Comparison of ENCODE assay signal across 16 cellular contexts in the genomic region with DNA sequence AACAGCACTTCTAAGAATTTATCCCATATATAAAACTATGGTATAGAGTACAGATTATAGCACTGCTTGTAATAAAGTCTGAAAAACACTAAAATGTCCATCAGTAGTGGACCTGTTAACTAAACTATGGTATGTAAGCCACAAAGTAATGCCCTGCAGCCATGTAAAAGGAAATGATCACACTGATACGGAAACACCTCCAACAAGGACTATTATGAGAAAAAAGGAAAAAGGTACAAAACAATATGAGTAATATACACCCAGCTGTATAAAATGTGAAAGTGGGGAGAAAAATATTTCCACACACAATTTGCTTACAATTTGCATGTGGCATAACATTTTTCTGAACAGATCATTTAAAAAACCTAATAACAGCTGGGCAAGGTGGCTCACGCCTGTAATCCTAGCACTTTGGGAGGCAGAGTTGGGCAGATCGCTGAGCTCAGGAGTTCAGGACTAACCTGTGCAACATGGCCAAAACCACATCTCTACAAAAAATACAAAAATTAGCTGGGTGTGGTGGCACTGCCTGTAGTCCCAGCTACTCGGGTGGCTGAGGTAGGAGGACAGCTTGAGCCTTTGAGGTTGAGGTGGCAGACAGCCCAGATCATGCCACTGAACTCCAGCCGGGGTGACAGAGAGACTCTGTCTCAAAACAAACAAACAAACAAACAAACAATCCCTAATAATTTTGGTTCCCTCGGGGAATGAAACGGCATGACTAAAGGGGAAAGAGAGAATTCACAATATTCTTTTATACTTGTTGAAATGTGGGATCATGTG.
DNase-seq lines count a peak whose midpoint lies in the region; ATAC-seq and TF ChIP-seq lines count a peak whose summit lies in the region.
"Had no signal": no experiment of that assay in that cellular context is flagged by ENCODE, and none has a peak within 500 bp of the region (broad histone marks: within the 10 kb centered on the region; RNA-seq: fewer than 3 reads in every experiment).

No MANE protein-coding gene starts in this region.

- no peak for TF ChIP-seq CTCF in neural crest cell (conservative IDR thresholded peaks at IDR 0.05)

- H3K4me1 Mint-ChIP-seq in neural crest cell, result peaks cover 8% of the 10 kb centered on the region

- H3K9me3 Mint-ChIP-seq in neural crest cell, result no peaks in the 10 kb centered on the region

- H3K4me3 Mint-ChIP-seq in neural crest cell, result no peak overlapping the region
- H3K4me3 Mint-ChIP-seq: activated CD8-positive, alpha-beta memory T cell treated with anti-CD3 and anti-CD28 coated beads, Interleukin-2, amount 10 ng/mL, durations not matched to agents 7 days and 5 days had no signal

- ATAC-seq in GM19324 (IDR thresholded peaks at IDR 0.05; ENCODE audit: low FRiP score, unreplicated experiment), result no peak
- ATAC-seq in HG03457 (IDR thresholded peaks at IDR 0.05; ENCODE audit: unreplicated experiment), result no peak
- ATAC-seq: activated CD8-positive, alpha-beta memory T cell treated with anti-CD3 and anti-CD28 coated beads, Interleukin-2, amount 10 ng/mL, durations not matched to agents 7 days and 5 days; upper lobe of right lung had no signal

- in situ Hi-C loops in G401 (cut with HindIII; ENCODE audit: low sequenced_read_pairs), result no loop called here

- H3K27ac Mint-ChIP-seq in neural crest cell (ENCODE audit: unreplicated experiment), result peak overlapping the region; percentile 29
- H3K27ac Mint-ChIP-seq: activated CD8-positive, alpha-beta memory T cell treated with anti-CD3 and anti-CD28 coated beads, Interleukin-2, amount 10 ng/mL, durations not matched to agents 7 days and 5 days had no signal

- no peaks in the 10 kb centered on the region for H3K36me3 Mint-ChIP-seq in neural crest cell (ENCODE audit: low read depth)

- DNase-seq in G401 (ENCODE audit: low spot score) (peak; percentile 78), HUDEP-2 (lab: John Stamatoyannopoulos, UW; ENCODE audit: unreplicated experiment in 76 of 76) (peak in 57 of 76 experiments; percentile 4 to 62 (median 32)), dermis blood vessel endothelial cell (peak; percentile 78), neural crest cell (ENCODE audit: low read depth, low spot score) (no peak), NCI-H2227 (lab: John Stamatoyannopoulos, UW; ENCODE audit: unreplicated experiment) (no peak)
- DNase-seq: activated CD8-positive, alpha-beta memory T cell treated with anti-CD3 and anti-CD28 coated beads, Interleukin-2, amount 10 ng/mL, durations not matched to agents 7 days and 5 days; activated effector memory CD4-positive, alpha-beta T cell treated with anti-CD3 and anti-CD28 coated beads, Interleukin-2, amount 50 U/mL, for 16 hours; NCI-H1048; NCI-H2081; NCI-H524 treated with DMSO at 0.1 percent for 48 hours; occipital lobe; SHP77 treated with DMSO at 0.1 percent for 48 hours; T-helper 2 cell; upper lobe of right lung had no signal

- H3K27me3 Mint-ChIP-seq in neural crest cell (ENCODE audit: low read depth), result no peaks in the 10 kb centered on the region
- H3K27me3 Mint-ChIP-seq: activated CD8-positive, alpha-beta memory T cell treated with anti-CD3 and anti-CD28 coated beads, Interleukin-2, amount 10 ng/mL, durations not matched to agents 7 days and 5 days had no signal

Comparison
In these comparisons a context has a peak if more than half of its experiments do, and no peak if none do; other contexts are left out.
1. DNase-seq: peak in G401 (single experiment), HUDEP-2 (57 of 76) and dermis blood vessel endothelial cell (single experiment); none in neural crest cell (single experiment) and NCI-H2227 (single experiment).